ENCODE assay signal across 8 cellular contexts in the genomic region with DNA sequence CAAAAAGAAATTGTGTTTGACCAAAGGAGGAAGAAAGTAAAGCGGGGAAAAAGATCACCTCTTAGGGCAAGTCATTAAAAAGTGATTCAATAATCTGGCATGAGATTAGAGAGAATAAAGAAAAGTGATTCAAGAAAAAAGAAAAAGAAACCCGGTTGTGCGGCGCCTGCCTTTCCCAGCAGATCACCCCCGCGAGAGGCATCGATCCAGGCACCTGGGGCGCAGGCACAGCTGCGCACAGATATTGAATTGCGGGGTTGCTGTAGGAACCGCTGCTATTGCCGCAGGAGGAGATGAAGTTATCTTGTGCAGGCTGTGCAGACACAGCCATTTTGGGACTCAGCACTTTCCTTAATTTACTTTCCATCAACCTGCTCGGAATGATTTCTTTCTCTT.
DNase-seq lines count a peak whose midpoint lies in the region; ATAC-seq and TF ChIP-seq lines count a peak whose summit lies in the region.

No MANE protein-coding gene starts in this region.

- TF ChIP-seq CTCF in cardiac fibroblast (IDR thresholded peaks at IDR 0.05; ENCODE audit: low read depth, low read length) (no peak), liver (IDR thresholded peaks at IDR 0.05; ENCODE audit: low read depth, low read length, missing input control) (no peak)

- no peak for TF ChIP-seq RAD21 in liver (IDR thresholded peaks at IDR 0.05)

- 1% methylated on average over 13 of the region's 13 CpGs for WGBS in liver

- no peaks in the 10 kb centered on the region for H3K36me3 ChIP-seq in liver (ENCODE audit: control insufficient read depth in 4 of 4, insufficient read depth in 3 of 4, low read depth in 1 of 4, low read length in 3 of 4)
- no peaks in the 10 kb centered on the region for H3K36me3 ChIP-seq in stomach smooth muscle (ENCODE audit: control insufficient read depth in 2 of 2, insufficient read depth in 2 of 2, low read length in 2 of 2)

- DNase-seq in Right ventricle myocardium inferior (ENCODE audit: missing footprints) (no peak), cardiac septum (ENCODE audit: low spot score) (no peak), NCI-H345 treated with DMSO at 0.1 percent for 48 hours (lab: John Stamatoyannopoulos, UW; ENCODE audit: unreplicated experiment) (peak; percentile 74), cardiac fibroblast (ENCODE audit: low read depth in 2 of 2) (no peak), ureter (ENCODE audit: low spot score) (no peak), SW480 (ENCODE audit: low spot score) (no peak)

- H3K9ac ChIP-seq in liver (ENCODE audit: low read depth in 1 of 2, low read length in 2 of 2) (peak overlapping the region; percentile 21 to 56), stomach smooth muscle (ENCODE audit: low read length in 2 of 2) (peak overlapping the region; percentile 66 to 72)

- H3K27ac ChIP-seq in liver (ENCODE audit: low read depth in 1 of 2, low read length in 2 of 2) = no peak overlapping the region
- no peak overlapping the region for H3K27ac ChIP-seq in stomach smooth muscle (ENCODE audit: low read length)

- H3K4me3 ChIP-seq in cardiac fibroblast (replicated peaks in 1 of 2; ENCODE audit: low read depth in 2 of 2, low read length in 2 of 2) (peak overlapping the region; percentile 50 to 60), liver (ENCODE audit: low read depth in 1 of 3, low read length in 3 of 3) (peak overlapping the region; percentile 60 to 68 (median 60)), stomach smooth muscle (ENCODE audit: low read length in 2 of 2) (peak overlapping the region; percentile 80 to 83)

- intact Hi-C loops in Right ventricle myocardium inferior (cut with DNase I) (loop anchor here (10.0 kb wide), 1 partner anchor 328 kb away; a partner anchor contains a TSS), cardiac septum (cut with DNase I) (loop anchor here (2.0 to 10.0 kb wide), 5 partner anchors 70 to 628 kb away; a partner anchor contains a TSS)

- H3K4me1 ChIP-seq in liver (ENCODE audit: control insufficient read depth in 4 of 4, insufficient read depth in 4 of 4, low read length in 3 of 4) (peaks cover 0 to 6% (median 4%) of the 10 kb centered on the region in 4 donors), stomach smooth muscle (ENCODE audit: control insufficient read depth, insufficient read depth, low read length) (peaks cover 6% of the 10 kb centered on the region)

- H3K27me3 ChIP-seq in liver (ENCODE audit: control insufficient read depth in 4 of 4, insufficient read depth in 4 of 4, low read length in 3 of 4) = no peaks in the 10 kb centered on the region
- H3K27me3 ChIP-seq in stomach smooth muscle (ENCODE audit: control insufficient read depth in 1 of 2, insufficient read depth in 2 of 2, low read length in 2 of 2) = no peaks in the 10 kb centered on the region

- ATAC-seq in Right ventricle myocardium inferior = peak; percentile 32

- H3K9me3 ChIP-seq in liver (ENCODE audit: control insufficient read depth in 4 of 4, low read length in 3 of 4) (peaks cover 0 to 1% (median 0%) of the 10 kb centered on the region in 4 donors), stomach smooth muscle (ENCODE audit: control insufficient read depth in 2 of 2, low read length in 2 of 2) (no peaks in the 10 kb centered on the region)

TF ChIP-seq in liver, 16 proteins besides CTCF, POLR2A, EP300 and RAD21:
- TF ChIP-seq, protein P1, sequence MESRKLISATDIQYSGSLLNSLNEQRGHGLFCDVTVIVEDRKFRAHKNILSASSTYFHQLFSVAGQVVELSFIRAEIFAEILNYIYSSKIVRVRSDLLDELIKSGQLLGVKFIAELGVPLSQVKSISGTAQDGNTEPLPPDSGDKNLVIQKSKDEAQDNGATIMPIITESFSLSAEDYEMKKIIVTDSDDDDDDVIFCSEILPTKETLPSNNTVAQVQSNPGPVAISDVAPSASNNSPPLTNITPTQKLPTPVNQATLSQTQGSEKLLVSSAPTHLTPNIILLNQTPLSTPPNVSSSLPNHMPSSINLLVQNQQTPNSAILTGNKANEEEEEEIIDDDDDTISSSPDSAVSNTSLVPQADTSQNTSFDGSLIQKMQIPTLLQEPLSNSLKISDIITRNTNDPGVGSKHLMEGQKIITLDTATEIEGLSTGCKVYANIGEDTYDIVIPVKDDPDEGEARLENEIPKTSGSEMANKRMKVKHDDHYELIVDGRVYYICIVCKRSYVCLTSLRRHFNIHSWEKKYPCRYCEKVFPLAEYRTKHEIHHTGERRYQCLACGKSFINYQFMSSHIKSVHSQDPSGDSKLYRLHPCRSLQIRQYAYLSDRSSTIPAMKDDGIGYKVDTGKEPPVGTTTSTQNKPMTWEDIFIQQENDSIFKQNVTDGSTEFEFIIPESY (IDR thresholded peaks at IDR 0.05) = no peak
- peak; percentile 46 for TF ChIP-seq YY1 (IDR thresholded peaks at IDR 0.05)
